In the genomic region with DNA sequence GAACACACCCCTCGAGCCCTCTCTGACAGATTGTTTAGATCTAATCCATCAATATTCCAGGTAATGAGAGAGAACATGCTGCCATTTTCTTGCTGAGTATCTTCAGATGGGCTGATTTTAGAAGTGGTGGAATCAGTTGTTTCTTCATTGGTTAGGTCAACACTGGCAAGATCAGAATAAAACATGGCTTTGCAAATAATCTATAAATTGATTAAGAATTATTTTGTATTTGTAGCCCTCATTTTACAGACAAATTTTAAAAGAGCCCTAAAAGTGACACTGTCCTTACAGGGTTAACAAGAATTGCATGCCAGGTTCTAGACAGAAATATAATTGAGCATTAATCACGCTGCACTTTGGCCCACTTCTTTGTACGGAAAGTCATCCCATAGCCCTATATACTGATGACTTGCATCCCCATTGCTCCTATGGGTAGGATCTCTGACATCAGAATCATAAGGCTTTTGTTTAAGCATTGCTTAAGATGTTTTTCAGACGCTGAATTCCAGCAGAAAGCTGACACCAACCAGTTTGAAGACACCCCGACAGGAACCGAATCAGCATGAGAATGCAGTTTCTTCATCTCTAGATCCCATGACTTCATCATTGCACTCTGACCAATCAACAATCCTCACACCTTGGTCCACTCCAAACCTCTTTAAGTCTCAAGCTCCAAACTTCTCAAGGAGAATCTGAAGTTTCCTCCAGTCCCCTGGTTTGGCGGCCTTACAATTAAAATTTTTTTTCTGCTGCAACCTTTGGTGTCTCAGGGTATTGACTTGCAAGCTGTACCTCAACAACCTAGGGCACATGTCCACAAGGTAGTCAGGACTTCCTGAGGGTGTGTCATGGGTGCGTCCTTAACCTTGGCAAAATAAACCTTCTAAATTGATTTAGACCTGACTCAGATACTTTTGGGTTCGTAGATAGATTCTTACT, we compare ENCODE assay signal across 1 cellular context.
TF ChIP-seq lines count a peak whose summit lies in the region.

No MANE protein-coding gene starts in this region.

TF ChIP-seq in K562, 482 proteins besides CTCF, POLR2A, EP300 and RAD21 (continued from another document and continues in another):
- no peak for TF ChIP-seq CHD7 (IDR thresholded peaks at IDR 0.05; ENCODE audit: low read depth, low read length)
- no peak for TF ChIP-seq RHOXF2B (CRISPR knock-in tag; conservative IDR thresholded peaks at IDR 0.05)
- TF ChIP-seq BHLHE40 (IDR thresholded peaks at IDR 0.05; ENCODE audit: low read length): no peak
- TF ChIP-seq SIX5 (IDR thresholded peaks at IDR 0.05; ENCODE audit: borderline replicate concordance in 1 of 2, insufficient read depth in 1 of 2, low read depth in 1 of 2, low read length in 2 of 2): no peak
- no peak for TF ChIP-seq FOXJ2 (tag; IDR thresholded peaks at IDR 0.05)
- peak; percentile 98 for TF ChIP-seq ZBTB5 (IDR thresholded peaks at IDR 0.05)
- no peak for TF ChIP-seq ERF (CRISPR knock-in tag; IDR thresholded peaks at IDR 0.05)
- TF ChIP-seq SIRT6 (IDR thresholded peaks at IDR 0.05; ENCODE audit: low read depth, low read length): no peak
- TF ChIP-seq TFAM (CRISPR knock-in tag; conservative IDR thresholded peaks at IDR 0.05): no peak
- no peak for TF ChIP-seq VEZF1 (CRISPR knock-in tag; IDR thresholded peaks at IDR 0.05)
- TF ChIP-seq POLR2G (IDR thresholded peaks at IDR 0.05; ENCODE audit: low read depth, low read length): no peak
- peak; percentile 31; the same call in 1 of the 2 replicates for TF ChIP-seq ZNF507 (tag; conservative IDR thresholded peaks at IDR 0.05)
- TF ChIP-seq ARNT (IDR thresholded peaks at IDR 0.05): no peak
- TF ChIP-seq, protein P1, sequence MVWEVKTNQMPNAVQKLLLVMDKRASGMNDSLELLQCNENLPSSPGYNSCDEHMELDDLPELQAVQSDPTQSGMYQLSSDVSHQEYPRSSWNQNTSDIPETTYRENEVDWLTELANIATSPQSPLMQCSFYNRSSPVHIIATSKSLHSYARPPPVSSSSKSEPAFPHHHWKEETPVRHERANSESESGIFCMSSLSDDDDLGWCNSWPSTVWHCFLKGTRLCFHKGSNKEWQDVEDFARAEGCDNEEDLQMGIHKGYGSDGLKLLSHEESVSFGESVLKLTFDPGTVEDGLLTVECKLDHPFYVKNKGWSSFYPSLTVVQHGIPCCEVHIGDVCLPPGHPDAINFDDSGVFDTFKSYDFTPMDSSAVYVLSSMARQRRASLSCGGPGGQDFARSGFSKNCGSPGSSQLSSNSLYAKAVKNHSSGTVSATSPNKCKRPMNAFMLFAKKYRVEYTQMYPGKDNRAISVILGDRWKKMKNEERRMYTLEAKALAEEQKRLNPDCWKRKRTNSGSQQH (CRISPR knock-in tag; IDR thresholded peaks at IDR 0.05): no peak
- no peak for TF ChIP-seq RB1 (IDR thresholded peaks at IDR 0.05; ENCODE audit: low read depth)
- TF ChIP-seq ZNF140 (CRISPR knock-in tag; IDR thresholded peaks at IDR 0.05): no peak
- TF ChIP-seq, protein P2, sequence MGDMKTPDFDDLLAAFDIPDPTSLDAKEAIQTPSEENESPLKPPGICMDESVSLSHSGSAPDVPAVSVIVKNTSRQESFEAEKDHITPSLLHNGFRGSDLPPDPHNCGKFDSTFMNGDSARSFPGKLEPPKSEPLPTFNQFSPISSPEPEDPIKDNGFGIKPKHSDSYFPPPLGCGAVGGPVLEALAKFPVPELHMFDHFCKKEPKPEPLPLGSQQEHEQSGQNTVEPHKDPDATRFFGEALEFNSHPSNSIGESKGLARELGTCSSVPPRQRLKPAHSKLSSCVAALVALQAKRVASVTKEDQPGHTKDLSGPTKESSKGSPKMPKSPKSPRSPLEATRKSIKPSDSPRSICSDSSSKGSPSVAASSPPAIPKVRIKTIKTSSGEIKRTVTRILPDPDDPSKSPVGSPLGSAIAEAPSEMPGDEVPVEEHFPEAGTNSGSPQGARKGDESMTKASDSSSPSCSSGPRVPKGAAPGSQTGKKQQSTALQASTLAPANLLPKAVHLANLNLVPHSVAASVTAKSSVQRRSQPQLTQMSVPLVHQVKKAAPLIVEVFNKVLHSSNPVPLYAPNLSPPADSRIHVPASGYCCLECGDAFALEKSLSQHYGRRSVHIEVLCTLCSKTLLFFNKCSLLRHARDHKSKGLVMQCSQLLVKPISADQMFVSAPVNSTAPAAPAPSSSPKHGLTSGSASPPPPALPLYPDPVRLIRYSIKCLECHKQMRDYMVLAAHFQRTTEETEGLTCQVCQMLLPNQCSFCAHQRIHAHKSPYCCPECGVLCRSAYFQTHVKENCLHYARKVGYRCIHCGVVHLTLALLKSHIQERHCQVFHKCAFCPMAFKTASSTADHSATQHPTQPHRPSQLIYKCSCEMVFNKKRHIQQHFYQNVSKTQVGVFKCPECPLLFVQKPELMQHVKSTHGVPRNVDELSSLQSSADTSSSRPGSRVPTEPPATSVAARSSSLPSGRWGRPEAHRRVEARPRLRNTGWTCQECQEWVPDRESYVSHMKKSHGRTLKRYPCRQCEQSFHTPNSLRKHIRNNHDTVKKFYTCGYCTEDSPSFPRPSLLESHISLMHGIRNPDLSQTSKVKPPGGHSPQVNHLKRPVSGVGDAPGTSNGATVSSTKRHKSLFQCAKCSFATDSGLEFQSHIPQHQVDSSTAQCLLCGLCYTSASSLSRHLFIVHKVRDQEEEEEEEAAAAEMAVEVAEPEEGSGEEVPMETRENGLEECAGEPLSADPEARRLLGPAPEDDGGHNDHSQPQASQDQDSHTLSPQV (IDR thresholded peaks at IDR 0.05): peak; percentile 94
- no peak for TF ChIP-seq STAT5B (CRISPR knock-in tag; IDR thresholded peaks at IDR 0.05)
- no peak for TF ChIP-seq CREBBP (IDR thresholded peaks at IDR 0.05; ENCODE audit: low read depth, low read length)
- no peak for TF ChIP-seq ELK1 (CRISPR knock-in tag; IDR thresholded peaks at IDR 0.05)
- no peak for TF ChIP-seq PCBP1 (IDR thresholded peaks at IDR 0.05; ENCODE audit: low read depth, low read length, poor library complexity, severe bottlenecking)
- no peak for TF ChIP-seq ZNF695 (CRISPR knock-in tag; IDR thresholded peaks at IDR 0.05)
- 0 out of 2 replicates have a peak, but pooled peaks have one; percentile 25 for TF ChIP-seq POLR2H (tag; IDR thresholded peaks at IDR 0.05; ENCODE audit: low read depth)
- peak; percentile 71; the same call in 1 of the 2 replicates for TF ChIP-seq MAFF (IDR thresholded peaks at IDR 0.05; ENCODE audit: low read length)
- TF ChIP-seq ZNF3 (CRISPR knock-in tag; IDR thresholded peaks at IDR 0.05): no peak
- TF ChIP-seq ARID1B (IDR thresholded peaks at IDR 0.05): peak; percentile 26; the same call in 1 of the 2 replicates
- TF ChIP-seq MEF2A (IDR thresholded peaks at IDR 0.05; ENCODE audit: control insufficient read depth, low read depth, low read length): no peak
- no peak for TF ChIP-seq FOXM1 (IDR thresholded peaks at IDR 0.05; ENCODE audit: low read depth)
- no peak for TF ChIP-seq FOXM1 (CRISPR knock-in tag; IDR thresholded peaks at IDR 0.05; ENCODE audit: low read depth)
- TF ChIP-seq ZNF445 (CRISPR knock-in tag; IDR thresholded peaks at IDR 0.05; ENCODE audit: low read depth): no peak
- no peak for TF ChIP-seq HNRNPK (IDR thresholded peaks at IDR 0.05; ENCODE audit: low read depth, low read length, poor library complexity, severe bottlenecking)
- no peak for TF ChIP-seq ZNF24 (IDR thresholded peaks at IDR 0.05)
- TF ChIP-seq KAT7 (CRISPR knock-in tag; IDR thresholded peaks at IDR 0.05; ENCODE audit: borderline replicate concordance): no peak
- TF ChIP-seq U2AF1 (optimal IDR thresholded peaks at IDR 0.05; ENCODE audit: low read depth, low read length): no peak
- TF ChIP-seq SMARCC2 (IDR thresholded peaks at IDR 0.05; ENCODE audit: low read depth): no peak
- TF ChIP-seq ZNF134 (CRISPR knock-in tag; conservative IDR thresholded peaks at IDR 0.05): no peak
- no peak for TF ChIP-seq ZKSCAN8 (CRISPR knock-in tag; IDR thresholded peaks at IDR 0.05)
